In genomic region chr1:110962892-110963665, GRCh38 we compare ENCODE assay signal across 1 cellular context.
TF ChIP-seq lines count a peak whose summit lies in the region.

No MANE protein-coding gene starts in this region.

TF ChIP-seq in K562, 482 proteins besides CTCF, POLR2A, EP300 and RAD21 (continued from another document and continues in another):
- TF ChIP-seq ZNF407 (IDR thresholded peaks at IDR 0.05; ENCODE audit: low read depth) (no peak), ZNF431 (CRISPR knock-in tag; IDR thresholded peaks at IDR 0.05) (peak; percentile 43; the same call in 1 of the 2 replicates), CREB3L1 (IDR thresholded peaks at IDR 0.05; ENCODE audit: borderline replicate concordance, low read depth) (no peak; the same call in 1 of the 2 replicates), ASH1L (IDR thresholded peaks at IDR 0.05; ENCODE audit: borderline replicate concordance, low read depth, partially characterized antibody) (peak; percentile 66), ZBTB1 (CRISPR knock-in tag; IDR thresholded peaks at IDR 0.05; ENCODE audit: borderline replicate concordance, low read depth) (peak; percentile 64; the same call in 1 of the 2 replicates), ATF4 (CRISPR knock-in tag; IDR thresholded peaks at IDR 0.05) (no peak), TRIM28 (IDR thresholded peaks at IDR 0.05) (no peak; the same call in 1 of the 2 replicates), HMG20B (CRISPR knock-in tag; IDR thresholded peaks at IDR 0.05) (0 out of 2 replicates have a peak, but pooled peaks have one; percentile 62), HEY1 (CRISPR knock-in tag; IDR thresholded peaks at IDR 0.05; ENCODE audit: borderline replicate concordance) (0 out of 2 replicates have a peak, but pooled peaks have one; percentile 28), ZNF212 (CRISPR knock-in tag; IDR thresholded peaks at IDR 0.05) (peak; percentile 76; the same call in 1 of the 2 replicates), THRAP3 (IDR thresholded peaks at IDR 0.05; ENCODE audit: borderline replicate concordance) (0 out of 2 replicates have a peak, but pooled peaks have one; percentile 66), BRD9 (IDR thresholded peaks at IDR 0.05; ENCODE audit: low read depth, partially characterized antibody) (peak; percentile 79), TSHZ1 (CRISPR knock-in tag; IDR thresholded peaks at IDR 0.05) (0 out of 2 replicates have a peak, but pooled peaks have one; percentile 62), TRIM25 (IDR thresholded peaks at IDR 0.05; ENCODE audit: borderline replicate concordance) (0 out of 2 replicates have a peak, but pooled peaks have one; percentile 59), MGA (IDR thresholded peaks at IDR 0.05) (peak; percentile 86), ZNF24 (IDR thresholded peaks at IDR 0.05) (peak; percentile 28; the same call in 1 of the 2 replicates), ZNF57 (CRISPR knock-in tag; IDR thresholded peaks at IDR 0.05) (no peak; the same call in 1 of the 2 replicates), CREM (IDR thresholded peaks at IDR 0.05; ENCODE audit: low read depth) (peak; percentile 57), MAFG (tag; conservative IDR thresholded peaks at IDR 0.05) (peak; percentile 61), NFXL1 (CRISPR knock-in tag; IDR thresholded peaks at IDR 0.05) (peak; percentile 54; the same call in 1 of the 2 replicates), XRCC5 (IDR thresholded peaks at IDR 0.05; ENCODE audit: low read depth, low read length) (0 out of 2 replicates have a peak, but pooled peaks have one; percentile 26), SMARCC2 (IDR thresholded peaks at IDR 0.05; ENCODE audit: low read depth) (0 out of 2 replicates have a peak, but pooled peaks have one; percentile 23)
